ENCODE assay signal across 1 cellular context in the genomic region with DNA sequence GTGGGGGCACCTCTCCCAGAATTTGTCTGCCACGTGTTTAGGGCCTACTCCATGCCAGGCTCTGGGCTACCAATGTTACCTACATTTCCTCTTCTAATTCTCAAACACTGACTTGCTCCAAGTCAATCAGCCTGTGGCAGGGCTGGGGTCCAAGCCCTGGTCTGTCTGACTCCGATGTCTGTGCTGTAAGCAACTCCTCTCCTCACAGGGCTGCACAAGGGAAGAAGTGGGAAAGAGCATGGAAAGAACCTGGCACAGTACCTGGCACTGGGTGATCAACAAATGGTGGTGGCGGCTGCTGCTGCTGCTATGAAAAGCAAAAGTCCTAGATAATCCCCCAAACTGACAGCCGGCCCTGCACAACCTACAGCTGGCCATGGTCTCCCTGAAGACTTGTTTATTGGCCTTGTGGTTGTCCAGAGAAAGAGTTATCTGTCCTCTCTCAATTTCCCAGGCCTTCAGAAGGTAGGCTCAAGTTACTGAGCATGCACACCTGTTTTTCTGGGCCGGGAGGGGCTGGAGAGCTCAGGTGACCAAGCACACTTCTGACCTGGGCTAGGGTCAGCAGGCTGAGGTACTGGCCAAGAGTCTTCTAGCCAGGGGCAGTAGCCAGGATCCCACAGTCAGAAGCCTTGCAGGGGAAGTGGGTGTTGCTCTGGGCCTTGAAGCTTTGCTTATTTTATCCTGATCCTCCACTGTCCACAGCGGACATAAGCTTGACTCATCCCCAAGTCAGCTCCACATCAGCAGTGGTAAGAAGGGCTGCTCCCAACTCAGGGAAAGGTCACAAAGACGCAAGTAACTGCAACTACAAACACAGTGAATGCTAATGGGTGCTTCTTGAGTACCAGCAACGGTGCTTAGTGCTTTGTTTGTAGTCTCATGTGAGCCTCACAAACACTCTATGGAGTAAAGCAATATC.
TF ChIP-seq lines count a peak whose summit lies in the region.

No MANE protein-coding gene starts in this region.

TF ChIP-seq in SK-N-SH treated with all-trans-retinoic acid at 6 μM for 48 hours, 23 proteins besides CTCF, POLR2A, EP300 and RAD21 (continued from another document):
- TF ChIP-seq PATZ1 (CRISPR knock-in tag; IDR thresholded peaks at IDR 0.05; ENCODE audit: borderline replicate concordance) (no peak), ZC3H10 (CRISPR knock-in tag; IDR thresholded peaks at IDR 0.05) (no peak), ESRRG (CRISPR knock-in tag; IDR thresholded peaks at IDR 0.05) (no peak), TOX (CRISPR knock-in tag; IDR thresholded peaks at IDR 0.05; ENCODE audit: borderline replicate concordance) (no peak), ZFP30 (CRISPR knock-in tag; IDR thresholded peaks at IDR 0.05) (no peak), TCF4 (CRISPR knock-in tag; IDR thresholded peaks at IDR 0.05; ENCODE audit: borderline replicate concordance) (no peak), BACH2 (CRISPR knock-in tag; IDR thresholded peaks at IDR 0.05; ENCODE audit: borderline replicate concordance) (no peak), OSR1 (CRISPR knock-in tag; IDR thresholded peaks at IDR 0.05) (no peak), RARB (CRISPR knock-in tag; IDR thresholded peaks at IDR 0.05) (no peak), CSRNP3 (CRISPR knock-in tag; IDR thresholded peaks at IDR 0.05) (no peak)
- TF ChIP-seq, protein P1, sequence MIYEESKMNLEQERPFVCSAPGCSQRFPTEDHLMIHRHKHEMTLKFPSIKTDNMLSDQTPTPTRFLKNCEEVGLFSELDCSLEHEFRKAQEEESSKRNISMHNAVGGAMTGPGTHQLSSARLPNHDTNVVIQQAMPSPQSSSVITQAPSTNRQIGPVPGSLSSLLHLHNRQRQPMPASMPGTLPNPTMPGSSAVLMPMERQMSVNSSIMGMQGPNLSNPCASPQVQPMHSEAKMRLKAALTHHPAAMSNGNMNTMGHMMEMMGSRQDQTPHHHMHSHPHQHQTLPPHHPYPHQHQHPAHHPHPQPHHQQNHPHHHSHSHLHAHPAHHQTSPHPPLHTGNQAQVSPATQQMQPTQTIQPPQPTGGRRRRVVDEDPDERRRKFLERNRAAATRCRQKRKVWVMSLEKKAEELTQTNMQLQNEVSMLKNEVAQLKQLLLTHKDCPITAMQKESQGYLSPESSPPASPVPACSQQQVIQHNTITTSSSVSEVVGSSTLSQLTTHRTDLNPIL (CRISPR knock-in tag; IDR thresholded peaks at IDR 0.05; ENCODE audit: low read depth): no peak
